ENCODE assay signal across 14 cellular contexts in genomic region chr20:824490-824889, GRCh38. TPM values are rescaled to one million over a fixed set of nuclear protein-coding genes. Genes with fewer than 3 reads are reported as not detected.
"Had no signal": no experiment of that assay in that cellular context is flagged by ENCODE, and none has a peak within 500 bp of the region (broad histone marks: within the 10 kb centered on the region; RNA-seq: fewer than 3 reads in every experiment).

No MANE protein-coding gene starts in this region.

- DNase-seq: effector memory CD8-positive, alpha-beta T cell; gastrocnemius medialis; left ventricle myocardium superior; mesenchymal stem cell; naive B cell; stimulated activated CD4-positive, alpha-beta T cell treated with anti-CD3 and anti-CD28 coated beads, Interleukin-12 subunit alpha, Interleukin-12 subunit beta, amount 100 ng/mL, for 4 hours; stimulated activated naive CD8-positive, alpha-beta T cell treated with anti-CD3 and anti-CD28 coated beads, Interleukin-15, Interleukin-2, amounts not matched to agents 100 U/mL and 50 U/mL, for 24 hours had no signal

- H3K27ac Mint-ChIP-seq: dendritic cell treated with granulocyte-macrophage colony-stimulating factor and Interleukin-4, amounts not matched to agents 40 ng/mL and 50 ng/mL, for 4 days; naive B cell; nephron had no signal

- H3K4me3 Mint-ChIP-seq: dendritic cell treated with granulocyte-macrophage colony-stimulating factor and Interleukin-4, amounts not matched to agents 40 ng/mL and 50 ng/mL, for 4 days; effector memory CD8-positive, alpha-beta T cell; naive B cell; nephron had no signal

- H3K9me3 Mint-ChIP-seq: dendritic cell treated with granulocyte-macrophage colony-stimulating factor and Interleukin-4, amounts not matched to agents 40 ng/mL and 50 ng/mL, for 4 days; effector memory CD8-positive, alpha-beta T cell; naive B cell; nephron had no signal

- FAIRE-seq: colon had no signal

- H3K36me3 Mint-ChIP-seq: naive B cell had no signal

- ATAC-seq: effector memory CD8-positive, alpha-beta T cell; left ventricle myocardium superior; sciatic nerve; stimulated activated naive CD8-positive, alpha-beta T cell treated with anti-CD3 and anti-CD28 coated beads, Interleukin-15, Interleukin-2, amounts not matched to agents 100 U/mL and 50 U/mL, for 24 hours had no signal

RNA-seq across cellular contexts. Expression of gene SLC52A3, which starts 56.2 kb away (rescaled TPM):
- total RNA-seq: fibroblast of villous mesenchyme, pulmonary artery endothelial cell, skeletal muscle tissue had no signal
